In the genomic region with DNA sequence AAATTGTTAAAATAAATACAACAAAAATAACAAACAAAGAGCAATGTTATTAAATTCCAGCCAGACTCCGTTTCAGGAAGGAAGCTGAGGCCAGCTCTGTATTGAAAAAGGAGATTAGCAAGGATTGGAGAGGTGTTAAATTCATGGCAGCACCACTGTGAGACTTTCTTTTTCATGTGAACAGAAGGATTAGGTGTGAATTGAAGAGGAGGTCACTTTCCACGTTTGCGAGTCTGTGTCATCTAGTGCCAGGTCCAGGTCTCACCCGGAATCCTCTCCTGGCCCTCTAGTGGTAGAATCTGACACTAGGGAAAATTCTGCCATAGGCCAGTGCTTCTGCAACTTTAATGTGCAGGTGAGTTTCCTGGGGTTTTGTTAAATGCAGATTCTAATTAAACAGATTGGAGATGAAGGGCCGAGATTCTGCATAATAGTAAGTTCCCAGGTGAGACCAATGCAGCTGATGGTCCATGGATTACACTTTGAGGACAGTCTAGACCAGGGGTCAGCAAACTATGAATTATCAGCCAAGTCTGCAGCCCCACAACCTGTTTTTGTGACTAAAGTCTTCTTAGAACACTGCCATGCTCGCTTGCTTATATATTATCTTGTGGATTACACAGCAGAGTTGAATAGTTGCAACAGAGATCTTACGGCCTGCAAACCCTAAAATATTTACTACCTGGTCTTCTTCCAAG, we compare ENCODE assay signal across 8 cellular contexts. TPM values are rescaled to one million over a fixed set of nuclear protein-coding genes. Genes with fewer than 3 reads are reported as not detected.
A peak's percentile ranks its signal among the peaks of the same experiment; 100 is the strongest.
DNase-seq lines count a peak whose midpoint lies in the region; ATAC-seq, FAIRE-seq and TF ChIP-seq lines count a peak whose summit lies in the region.

No MANE protein-coding gene starts in this region.

- no peak overlapping the region for H3K9ac ChIP-seq in MM.1S (ENCODE audit: low read length)
- H3K9ac ChIP-seq in GM12878 (ENCODE audit: control insufficient read depth, insufficient read depth, low read length) = no peak overlapping the region

- H3K4me2 ChIP-seq in DOHH2 (ENCODE audit: low read length) (no peak overlapping the region), MM.1S (ENCODE audit: low read depth, low read length) (no peak overlapping the region), GM12878 (ENCODE audit: control insufficient read depth, insufficient read depth) (no peak overlapping the region)

- H3K4me1 ChIP-seq in DOHH2 (ENCODE audit: control insufficient read depth, low read length) (no peaks in the 10 kb centered on the region), MM.1S (ENCODE audit: low read length) (no peaks in the 10 kb centered on the region), GM12878 (ENCODE audit: control insufficient read depth, insufficient read depth, low read length) (no peaks in the 10 kb centered on the region), tibial artery (peaks cover 0 to 17% (median 12%) of the 10 kb centered on the region in 4 donors)

- POLR2A ChIA-PET in GM12878 (lab: Charles Lee) = no interaction called here

- H3K27me3 ChIP-seq in DOHH2 (ENCODE audit: control insufficient read depth, low read length) (peaks cover 7% of the 10 kb centered on the region), MM.1S (replicated peaks; ENCODE audit: insufficient read depth, low read length) (peaks cover 7% of the 10 kb centered on the region), GM12878 (replicated peaks in 1 of 2; ENCODE audit: control insufficient read depth in 2 of 2, insufficient read depth in 2 of 2, low read length in 1 of 2) (no peaks in the 10 kb centered on the region), tibial artery (no peaks in the 10 kb centered on the region)

- in situ Hi-C loops in GM12878 (cut with MboI) = no loop called here

- H3K4me3 ChIP-seq in DOHH2 (ENCODE audit: low read length) (no peak overlapping the region), MM.1S (ENCODE audit: low read length) (no peak overlapping the region), GM12878 (no peak overlapping the region), tibial artery (no peak overlapping the region)

- ATAC-seq in GM12878 (peak; percentile 76), HG03469 (IDR thresholded peaks at IDR 0.05; ENCODE audit: unreplicated experiment) (no peak), GM21529 (IDR thresholded peaks at IDR 0.05; ENCODE audit: unreplicated experiment) (no peak)

- peak; percentile 88 for DNase-seq in 8988T
- peak; percentile 30 for DNase-seq in MM.1S
- DNase-seq in GM12878 (ENCODE audit: low read depth, low spot score) = no peak
- DNase-seq in islet precursor cell = peak; percentile 72
- DNase-seq in tibial artery = no peak

- TF ChIP-seq CTCF in DOHH2 (IDR thresholded peaks at IDR 0.05; ENCODE audit: low read depth, low read length, poor library complexity, severe bottlenecking) (peak; percentile 83), MM.1S (IDR thresholded peaks at IDR 0.05; ENCODE audit: low read length) (peak; percentile 69), GM12878 (IDR thresholded peaks at IDR 0.05 in 2 of 3, conservative IDR thresholded peaks at IDR 0.05 in 1 of 3; ENCODE audit: control insufficient read depth in 2 of 3, extremely low read depth in 1 of 3, insufficient read depth in 1 of 3, low read depth in 3 of 3, low read length in 3 of 3) (peak; percentile 60 to 79 (median 76)), tibial artery (IDR thresholded peaks at IDR 0.05) (peak; percentile 57 to 63)

- no peak for TF ChIP-seq POLR2A in GM12878 (IDR thresholded peaks at IDR 0.05; ENCODE audit: low read depth, low read length)

- SMC1A ChIA-PET in GM12878 (lab: Charles Lee; ENCODE audit: uncharacterized antibody, unreplicated experiment) = interaction anchor here (0.6 kb wide), 1 partner anchor 50 kb away, joined by 3 read pairs; no protein-coding TSS in a partner anchor

- H3K9me2 ChIP-seq in DOHH2 (replicated peaks; ENCODE audit: control insufficient read depth, low read length) = no peaks in the 10 kb centered on the region
- no peaks in the 10 kb centered on the region for H3K9me2 ChIP-seq in MM.1S (replicated peaks; ENCODE audit: insufficient read depth, low read length)

- no peak overlapping the region for H2AFZ ChIP-seq in MM.1S (ENCODE audit: low read length)
- H2AFZ ChIP-seq in GM12878 (ENCODE audit: control insufficient read depth, low read depth, low read length) = no peak overlapping the region

- TF ChIP-seq EP300 in GM12878 (IDR thresholded peaks at IDR 0.05; ENCODE audit: borderline replicate concordance in 1 of 2, control insufficient read depth in 1 of 2, low read depth in 2 of 2, low read length in 2 of 2) = no peak

- H3K9me3 ChIP-seq in DOHH2 (ENCODE audit: control insufficient read depth, insufficient read depth, low read length) (no peaks in the 10 kb centered on the region), MM.1S (replicated peaks; ENCODE audit: insufficient read depth, low read length) (no peaks in the 10 kb centered on the region), GM12878 (replicated peaks; ENCODE audit: control insufficient read depth, insufficient read depth, low read length) (no peaks in the 10 kb centered on the region), tibial artery (no peaks in the 10 kb centered on the region)

- WGBS in GM12878 (ENCODE audit: insufficient coverage, insufficient replicate concordance, low lambda C conversion rate, missing lambda C conversion rate) = 15% methylated on average over 7 of the region's 7 CpGs

- H3F3A ChIP-seq in DOHH2 (ENCODE audit: control insufficient read depth, insufficient read depth) (no peaks in the 10 kb centered on the region), MM.1S (ENCODE audit: insufficient read depth, low read length) (no peaks in the 10 kb centered on the region)

- peak; percentile 78 for FAIRE-seq in GM12878 (lab: Jason Lieb, UNC)

- no peaks in the 10 kb centered on the region for H4K20me1 ChIP-seq in DOHH2 (ENCODE audit: control insufficient read depth, insufficient read depth, low read depth, low read length)
- no peaks in the 10 kb centered on the region for H4K20me1 ChIP-seq in MM.1S (ENCODE audit: insufficient read depth, low read length)
- H4K20me1 ChIP-seq in GM12878 (ENCODE audit: control insufficient read depth, insufficient read depth) = no peaks in the 10 kb centered on the region

- H3K36me3 ChIP-seq in DOHH2 (ENCODE audit: control insufficient read depth, low read length) (no peaks in the 10 kb centered on the region), MM.1S (replicated peaks; ENCODE audit: insufficient read depth, low read length) (no peaks in the 10 kb centered on the region), GM12878 (ENCODE audit: control insufficient read depth in 2 of 2, insufficient read depth in 2 of 2, low read length in 1 of 2) (no peaks in the 10 kb centered on the region), tibial artery (no peaks in the 10 kb centered on the region)

- no TSS peak for BruUV-seq in GM12878 (replicated peaks; lab: Mats Ljungman, UMichigan)

- TF ChIP-seq RAD21 in GM12878 (IDR thresholded peaks at IDR 0.05; ENCODE audit: insufficient read depth, low read depth, low read length) = peak; percentile 46; the same call in 1 of the 2 replicates

- no peak overlapping the region for H3K27ac ChIP-seq in DOHH2 (ENCODE audit: low read depth, low read length)
- H3K27ac ChIP-seq in MM.1S (ENCODE audit: low read length) = no peak overlapping the region
- H3K27ac ChIP-seq in GM12878 (ENCODE audit: control insufficient read depth, insufficient read depth) = no peak overlapping the region
- H3K27ac ChIP-seq in tibial artery = no peak overlapping the region

- CTCF ChIA-PET in GM12878 (lab: Yijun Ruan, JAX) = interaction anchor here (0.7 to 2.5 kb wide), 3 partner anchors 21 to 225 kb away, joined by 3 to 16 read pairs (median 3); no protein-coding TSS in a partner anchor

- intact Hi-C loops in GM12878 (cut with micrococcal nuclease; ENCODE audit: unreplicated experiment) (no loop called here), tibial artery (cut with DNase I; ENCODE audit: low total_unique reads) (no loop called here)

- H3K79me2 ChIP-seq in DOHH2 (ENCODE audit: control insufficient read depth, low read length) = no peaks in the 10 kb centered on the region
- H3K79me2 ChIP-seq in MM.1S (ENCODE audit: low read length) = no peaks in the 10 kb centered on the region
- no peaks in the 10 kb centered on the region for H3K79me2 ChIP-seq in GM12878 (ENCODE audit: control insufficient read depth, insufficient read depth, low read length)

- RAD21 ChIA-PET in GM12878 (lab: Charles Lee; ENCODE audit: unreplicated experiment) = no interaction called here

TF ChIP-seq in GM12878, 131 proteins besides CTCF, POLR2A, EP300 and RAD21:
- no peak for TF ChIP-seq TARDBP (IDR thresholded peaks at IDR 0.05; ENCODE audit: borderline replicate concordance)
- TF ChIP-seq, protein P1, sequence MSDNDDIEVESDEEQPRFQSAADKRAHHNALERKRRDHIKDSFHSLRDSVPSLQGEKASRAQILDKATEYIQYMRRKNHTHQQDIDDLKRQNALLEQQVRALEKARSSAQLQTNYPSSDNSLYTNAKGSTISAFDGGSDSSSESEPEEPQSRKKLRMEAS (IDR thresholded peaks at IDR 0.05; ENCODE audit: low read depth, low read length) = no peak
- no peak for TF ChIP-seq NFYA (IDR thresholded peaks at IDR 0.05; ENCODE audit: borderline replicate concordance, low read depth, low read length)
- no peak for TF ChIP-seq ZSCAN29 (IDR thresholded peaks at IDR 0.05)
- peak; percentile 39 for TF ChIP-seq SMC3 (IDR thresholded peaks at IDR 0.05; ENCODE audit: borderline replicate concordance, low read length)
- no peak for TF ChIP-seq KAT2A (conservative IDR thresholded peaks at IDR 0.05; ENCODE audit: control insufficient read depth, low read depth, low read length)
TF ChIP-seq in GM12878: peak in this region for 1.

RNA-seq across cellular contexts. Expression of a gene that starts 9.2 kb away (rescaled TPM):
- total RNA-seq in GM12878 (2013; cell fraction: nucleolus; rRNA removed) = not detected in 2 replicates
- total RNA-seq in GM12878 (2014; rRNA removed) (not detected in 2 replicates), GM12878 (2014; rRNA removed; fragmentation: Illumina TruSeq; extraction: Trizol) (not detected in 2 replicates), GM12878 (2021) (not detected in 2 replicates)
- not detected for polyA plus RNA-seq in GM12878 (2011; ENCODE audit: low read depth)
- polyA plus RNA-seq in GM12878 (2011; rRNA removed) (not detected in 2 replicates), GM12878 (2014; fragmentation: Illumina TruSeq; extraction: Trizol) (not detected in 2 replicates), GM12878 (2014; fragmentation: Nextera tagmentation; extraction: Ambion mirVana) (not detected), GM12878 (2014; rRNA removed) (not detected in 2 replicates), GM12878 (2016; fragmentation: Nextera tagmentation; extraction: Ambion mirVana) (not detected)
- polyA plus RNA-seq in GM12878 (2011; cell fraction: cytosol; rRNA removed) = not detected in 2 replicates
- polyA plus RNA-seq in GM12878 (2011; cell fraction: nucleus; rRNA removed) = not detected in 2 replicates
- polyA plus RNA-seq in GM12878 (2012) = not detected in 2 replicates
- not detected in 2 replicates for polyA minus RNA-seq in GM12878 (2011; rRNA and poly(A)+ RNA removed)
- polyA minus RNA-seq in GM12878 (2011; cell fraction: cytosol; rRNA and poly(A)+ RNA removed) = not detected in 2 replicates
- not detected in 2 replicates for polyA minus RNA-seq in GM12878 (2011; cell fraction: nucleus; rRNA and poly(A)+ RNA removed)

Comparison
In these comparisons a context has a peak if more than half of its experiments do, and no peak if none do; other contexts are left out.
1. DNase-seq: peak in 8988T (single experiment), MM.1S (single experiment) and islet precursor cell (single experiment); none in GM12878 (single experiment) and tibial artery (0 of 2).
2. Peak in every context shown above with its lines, with median percentiles within 50 percentile points of each other: CTCF ChIP-seq.